Comparison of ENCODE assay signal across 8 cellular contexts in the genomic region with DNA sequence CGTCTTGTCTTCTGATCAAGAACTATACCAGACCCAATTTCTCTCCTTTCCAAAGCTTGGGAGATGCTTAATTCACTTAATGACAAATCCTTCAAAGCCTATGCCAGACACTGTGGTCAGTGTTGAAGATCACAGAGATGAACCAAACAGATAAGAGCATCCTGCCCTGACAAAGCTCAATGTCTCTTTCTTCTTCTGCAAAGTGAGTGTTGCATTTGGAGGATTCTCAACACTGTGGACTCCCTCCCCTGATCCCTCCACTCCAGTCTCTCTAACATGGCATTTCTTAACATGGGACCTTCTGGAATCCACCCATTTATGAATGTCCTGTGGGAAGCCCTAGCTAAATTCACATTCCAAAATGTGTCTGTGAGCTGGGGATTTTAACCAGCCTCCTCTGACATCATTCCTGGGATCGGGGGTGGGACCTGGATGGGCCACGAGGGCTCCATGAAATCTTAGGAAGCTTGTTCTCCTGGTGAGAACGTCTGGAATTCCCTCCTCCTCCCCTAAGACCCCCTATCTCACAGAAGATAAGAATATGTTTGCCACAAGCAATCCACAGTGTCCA. TPM values are rescaled to one million over a fixed set of nuclear protein-coding genes. Genes with fewer than 3 reads are reported as not detected.
DNase-seq lines count a peak whose midpoint lies in the region; TF ChIP-seq lines count a peak whose summit lies in the region.

No MANE protein-coding gene starts in this region.

- H3K79me2 ChIP-seq in fibroblast of lung (ENCODE audit: control insufficient read depth, insufficient read depth, low read length), result peaks cover 27% of the 10 kb centered on the region

- H3K36me3 Mint-ChIP-seq in activated CD4-positive, alpha-beta T cell treated with anti-CD3 and anti-CD28 coated beads, Interleukin-2, amount 10 ng/mL, durations not matched to agents 7 days and 5 days (ENCODE audit: low read depth), result peaks cover 48% of the 10 kb centered on the region
- H3K36me3 Mint-ChIP-seq in IgD-negative memory B cell, result peaks cover 17% of the 10 kb centered on the region

- POLR2A ChIA-PET in activated CD4-positive, alpha-beta T cell treated with anti-CD3 and anti-CD28 coated beads, Interleukin-2, amount 10 ng/mL, durations not matched to agents 7 days and 5 days (lab: Charles Lee), result interaction anchor here (0.9 to 1.6 kb wide), 3 partner anchors 9 to 27 kb away, joined by 3 to 5 read pairs (median 4); no protein-coding TSS in a partner anchor

- no peaks in the 10 kb centered on the region for H3K27me3 Mint-ChIP-seq in activated CD4-positive, alpha-beta T cell treated with anti-CD3 and anti-CD28 coated beads, Interleukin-2, amount 10 ng/mL, durations not matched to agents 7 days and 5 days
- H3K27me3 Mint-ChIP-seq in IgD-negative memory B cell, result no peaks in the 10 kb centered on the region

- H3K27me3 ChIP-seq in fibroblast of lung (ENCODE audit: control insufficient read depth, insufficient read depth, low read length) (no peaks in the 10 kb centered on the region), suprapubic skin (no peaks in the 10 kb centered on the region)

- peak overlapping the region; percentile 50 for H3K4me2 ChIP-seq in fibroblast of lung (ENCODE audit: extremely low read depth, insufficient read depth, low read length)

- peaks cover 3% of the 10 kb centered on the region for H3K9me3 Mint-ChIP-seq in activated CD4-positive, alpha-beta T cell treated with anti-CD3 and anti-CD28 coated beads, Interleukin-2, amount 10 ng/mL, durations not matched to agents 7 days and 5 days
- peaks cover 0 to 4% (median 0%) of the 10 kb centered on the region in 3 donors for H3K9me3 Mint-ChIP-seq in IgD-negative memory B cell

- TF ChIP-seq CTCF in fibroblast of lung (conservative IDR thresholded peaks at IDR 0.05 in 1 of 2, IDR thresholded peaks at IDR 0.05 in 1 of 2; ENCODE audit: low read depth in 1 of 2, low read length in 2 of 2), result no peak
- no peak for TF ChIP-seq CTCF in suprapubic skin (IDR thresholded peaks at IDR 0.05)

- peak; percentile 37 for DNase-seq in activated CD4-positive, alpha-beta T cell treated with anti-CD3 and anti-CD28 coated beads, Interleukin-2, amount 10 ng/mL, durations not matched to agents 7 days and 5 days
- no peak for DNase-seq in activated CD4-positive, alpha-beta T cell treated with anti-CD3 and anti-CD28 coated beads for 4 hours
- DNase-seq in fibroblast of lung (ENCODE audit: low read depth in 2 of 2), result peak; percentile 43 to 45
- DNase-seq in suprapubic skin (ENCODE audit: low spot score in 2 of 2), result no peak
- no peak for DNase-seq in activated gamma-delta T cell (lab: John Stamatoyannopoulos, UW)
- DNase-seq in NCI-H1694 treated with DMSO at 0.1 percent for 48 hours (lab: John Stamatoyannopoulos, UW), result no peak
- no peak for DNase-seq in NCI-H2196 treated with DMSO at 0.1 percent for 48 hours (lab: John Stamatoyannopoulos, UW; ENCODE audit: unreplicated experiment)

- H4K20me1 ChIP-seq in fibroblast of lung (ENCODE audit: control insufficient read depth, extremely low read depth, insufficient read depth, low read length), result no peaks in the 10 kb centered on the region

- TF ChIP-seq EP300 in suprapubic skin (IDR thresholded peaks at IDR 0.05), result no peak

- no peak for TF ChIP-seq POLR2A in suprapubic skin (IDR thresholded peaks at IDR 0.05)

- H3K4me3 ChIP-seq in fibroblast of lung (replicated peaks in 1 of 4; ENCODE audit: control extremely low read depth in 1 of 4, insufficient read depth in 1 of 4, low read depth in 3 of 4, low read length in 4 of 4) (no peak overlapping the region), suprapubic skin (no peak overlapping the region)

- H3K9ac ChIP-seq in fibroblast of lung (ENCODE audit: insufficient read depth, low read length), result no peak overlapping the region

- H3K36me3 ChIP-seq in fibroblast of lung (ENCODE audit: control insufficient read depth, insufficient read depth, low read length) (peaks cover 4% of the 10 kb centered on the region), suprapubic skin (no peaks in the 10 kb centered on the region)

- H2AFZ ChIP-seq in fibroblast of lung (ENCODE audit: low read length), result no peak overlapping the region

- H3K4me1 Mint-ChIP-seq in activated CD4-positive, alpha-beta T cell treated with anti-CD3 and anti-CD28 coated beads, Interleukin-2, amount 10 ng/mL, durations not matched to agents 7 days and 5 days, result peaks cover 78% of the 10 kb centered on the region
- H3K4me1 Mint-ChIP-seq in IgD-negative memory B cell, result peaks cover 57 to 67% (median 66%) of the 10 kb centered on the region in 3 donors

- WGBS in suprapubic skin, result 58% methylated on average over 4 of the region's 4 CpGs

- peaks cover 35% of the 10 kb centered on the region for H3K4me1 ChIP-seq in fibroblast of lung (ENCODE audit: control insufficient read depth, extremely low read depth, insufficient read depth, low read length)
- H3K4me1 ChIP-seq in suprapubic skin, result peaks cover 70% of the 10 kb centered on the region

- H3K9me3 ChIP-seq in fibroblast of lung (ENCODE audit: control insufficient read depth, insufficient read depth, low read depth, low read length) (no peaks in the 10 kb centered on the region), suprapubic skin (no peaks in the 10 kb centered on the region)

- CTCF ChIA-PET in activated CD4-positive, alpha-beta T cell treated with anti-CD3 and anti-CD28 coated beads, Interleukin-2, amount 10 ng/mL, durations not matched to agents 7 days and 5 days (lab: Charles Lee), result interaction anchor here (1.0 to 1.7 kb wide), 5 partner anchors 10 to 31 kb away, joined by 3 to 8 read pairs (median 5); no protein-coding TSS in a partner anchor

- H3K27ac ChIP-seq in fibroblast of lung (ENCODE audit: insufficient read depth, low read length), result peak overlapping the region; percentile 53
- H3K27ac ChIP-seq in suprapubic skin, result peak overlapping the region; percentile 65

- H3K27ac Mint-ChIP-seq in activated CD4-positive, alpha-beta T cell treated with anti-CD3 and anti-CD28 coated beads, Interleukin-2, amount 10 ng/mL, durations not matched to agents 7 days and 5 days, result peak overlapping the region; percentile 79
- H3K27ac Mint-ChIP-seq in IgD-negative memory B cell, result peak overlapping the region; percentile 94 to 98 (median 97)

- peak overlapping the region; percentile 15 for H3K4me3 Mint-ChIP-seq in activated CD4-positive, alpha-beta T cell treated with anti-CD3 and anti-CD28 coated beads, Interleukin-2, amount 10 ng/mL, durations not matched to agents 7 days and 5 days
- H3K4me3 Mint-ChIP-seq in IgD-negative memory B cell, result peak overlapping the region in 3 of 4 donors; percentile 84 to 89 (median 86)

RNA-seq across cellular contexts. Expression of gene SYNE3, which starts 20.3 kb away (rescaled TPM):
- total RNA-seq in activated CD4-positive, alpha-beta T cell treated with anti-CD3 and anti-CD28 coated beads, Interleukin-2, amount 10 ng/mL, durations not matched to agents 7 days and 5 days, result 10 to 100 TPM; 81.0 to 95.8 TPM
- polyA plus RNA-seq in IgD-negative memory B cell, result 8.8 TPM
- total RNA-seq in fibroblast of lung, result 15.9 and 24.1 TPM in 2 replicates
- 4.9 and 8.7 TPM in 2 replicates for polyA plus RNA-seq in fibroblast of lung
- polyA plus RNA-seq in fibroblast of lung (2012), result 5.8 and 7.4 TPM in 2 replicates
- polyA minus RNA-seq in fibroblast of lung (ENCODE audit: low replicate concordance), result 15.2 and 31.5 TPM in 2 replicates
- total RNA-seq in suprapubic skin, result 10 to 100 TPM in 2 of 4 donors, 1 to 10 TPM in 2; 9.1 to 21.4 (median 12.8) TPM

RNA-seq across cellular contexts. Expression of gene GLRX5, which starts 38.7 kb away (rescaled TPM):
- 10 to 100 TPM; 36.6 to 51.2 TPM for total RNA-seq in activated CD4-positive, alpha-beta T cell treated with anti-CD3 and anti-CD28 coated beads, Interleukin-2, amount 10 ng/mL, durations not matched to agents 7 days and 5 days
- polyA plus RNA-seq in IgD-negative memory B cell (34.5 TPM), fibroblast of lung (47.6 and 53.5 TPM in 2 replicates)
- total RNA-seq in fibroblast of lung (28.4 and 28.5 TPM in 2 replicates), suprapubic skin (10 to 100 TPM; 19.8 to 42.1 (median 33.7) TPM)
- 38.1 and 43.4 TPM in 2 replicates for polyA plus RNA-seq in fibroblast of lung (2012)
- 3.4 and 8.7 TPM in 2 replicates for polyA minus RNA-seq in fibroblast of lung (ENCODE audit: low replicate concordance)

Comparison
In these comparisons a context has a peak if more than half of its experiments do, and no peak if none do; other contexts are left out.
1. DNase-seq: peak in activated CD4-positive, alpha-beta T cell treated with anti-CD3 and anti-CD28 coated beads, Interleukin-2, amount 10 ng/mL, durations not matched to agents 7 days and 5 days (single experiment) and fibroblast of lung (2 of 2); none in activated CD4-positive, alpha-beta T cell treated with anti-CD3 and anti-CD28 coated beads for 4 hours (0 of 2), suprapubic skin (0 of 2), activated gamma-delta T cell (single experiment), NCI-H1694 treated with DMSO at 0.1 percent for 48 hours (single experiment) and NCI-H2196 treated with DMSO at 0.1 percent for 48 hours (single experiment).